In the genomic region with DNA sequence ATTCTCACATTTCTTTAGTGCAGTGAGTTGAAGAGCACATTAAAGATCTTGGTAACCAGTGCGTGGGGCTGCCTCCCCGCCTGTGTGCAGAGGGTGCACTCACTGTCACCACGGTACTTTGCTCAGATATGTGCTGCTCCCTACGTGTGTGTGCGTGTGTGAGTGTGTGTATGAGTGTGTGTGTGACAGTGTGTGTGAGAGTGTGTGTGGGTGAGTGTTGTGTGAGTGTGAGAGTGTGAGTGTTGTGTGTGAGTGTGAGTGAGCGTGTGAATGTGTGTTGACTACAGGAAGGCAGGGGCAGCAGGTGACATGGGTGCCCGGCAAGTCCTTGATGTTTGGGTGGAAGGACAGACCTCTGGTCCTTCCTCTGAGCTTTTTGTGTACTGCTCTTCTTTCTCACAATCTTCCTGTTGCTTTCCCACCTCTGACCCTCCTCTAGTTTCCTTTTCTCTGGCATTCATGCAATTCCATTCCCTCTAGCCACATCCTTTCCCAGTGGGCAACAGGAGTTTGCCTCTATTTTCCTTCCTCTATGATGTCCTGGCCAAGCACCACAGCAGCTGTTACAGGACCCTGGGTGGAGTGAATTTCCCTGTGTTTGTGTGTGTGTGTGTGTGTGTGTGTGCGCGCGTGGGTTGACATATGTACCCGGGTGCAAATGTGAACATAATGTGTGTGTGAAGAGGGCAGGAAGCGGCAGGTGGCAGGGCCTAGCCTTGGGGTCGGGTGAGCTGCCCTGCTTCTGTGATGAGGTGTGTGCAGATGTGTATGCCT, we compare ENCODE assay signal across 2 cellular contexts.
TF ChIP-seq lines count a peak whose summit lies in the region.

No MANE protein-coding gene starts in this region.

TF ChIP-seq in HEK293, 187 proteins besides CTCF, POLR2A, EP300 and RAD21 (continued from another document and continues in another):
- TF ChIP-seq, protein P1, sequence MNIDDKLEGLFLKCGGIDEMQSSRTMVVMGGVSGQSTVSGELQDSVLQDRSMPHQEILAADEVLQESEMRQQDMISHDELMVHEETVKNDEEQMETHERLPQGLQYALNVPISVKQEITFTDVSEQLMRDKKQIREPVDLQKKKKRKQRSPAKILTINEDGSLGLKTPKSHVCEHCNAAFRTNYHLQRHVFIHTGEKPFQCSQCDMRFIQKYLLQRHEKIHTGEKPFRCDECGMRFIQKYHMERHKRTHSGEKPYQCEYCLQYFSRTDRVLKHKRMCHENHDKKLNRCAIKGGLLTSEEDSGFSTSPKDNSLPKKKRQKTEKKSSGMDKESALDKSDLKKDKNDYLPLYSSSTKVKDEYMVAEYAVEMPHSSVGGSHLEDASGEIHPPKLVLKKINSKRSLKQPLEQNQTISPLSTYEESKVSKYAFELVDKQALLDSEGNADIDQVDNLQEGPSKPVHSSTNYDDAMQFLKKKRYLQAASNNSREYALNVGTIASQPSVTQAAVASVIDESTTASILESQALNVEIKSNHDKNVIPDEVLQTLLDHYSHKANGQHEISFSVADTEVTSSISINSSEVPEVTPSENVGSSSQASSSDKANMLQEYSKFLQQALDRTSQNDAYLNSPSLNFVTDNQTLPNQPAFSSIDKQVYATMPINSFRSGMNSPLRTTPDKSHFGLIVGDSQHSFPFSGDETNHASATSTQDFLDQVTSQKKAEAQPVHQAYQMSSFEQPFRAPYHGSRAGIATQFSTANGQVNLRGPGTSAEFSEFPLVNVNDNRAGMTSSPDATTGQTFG (tag by site-specific recombination; IDR thresholded peaks at IDR 0.05; ENCODE audit: borderline replicate concordance): no peak
- no peak for TF ChIP-seq ZNF266 (tag by site-specific recombination; IDR thresholded peaks at IDR 0.05; ENCODE audit: low read depth)
- TF ChIP-seq GLIS2 (tag by site-specific recombination; IDR thresholded peaks at IDR 0.05): no peak
- TF ChIP-seq TRIM28 (IDR thresholded peaks at IDR 0.05; ENCODE audit: borderline replicate concordance, low read length): no peak
- TF ChIP-seq ZNF37A (tag by site-specific recombination; IDR thresholded peaks at IDR 0.05): no peak
- TF ChIP-seq, protein P2, sequence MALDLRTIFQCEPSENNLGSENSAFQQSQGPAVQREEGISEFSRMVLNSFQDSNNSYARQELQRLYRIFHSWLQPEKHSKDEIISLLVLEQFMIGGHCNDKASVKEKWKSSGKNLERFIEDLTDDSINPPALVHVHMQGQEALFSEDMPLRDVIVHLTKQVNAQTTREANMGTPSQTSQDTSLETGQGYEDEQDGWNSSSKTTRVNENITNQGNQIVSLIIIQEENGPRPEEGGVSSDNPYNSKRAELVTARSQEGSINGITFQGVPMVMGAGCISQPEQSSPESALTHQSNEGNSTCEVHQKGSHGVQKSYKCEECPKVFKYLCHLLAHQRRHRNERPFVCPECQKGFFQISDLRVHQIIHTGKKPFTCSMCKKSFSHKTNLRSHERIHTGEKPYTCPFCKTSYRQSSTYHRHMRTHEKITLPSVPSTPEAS (tag by site-specific recombination; IDR thresholded peaks at IDR 0.05): peak; percentile 98
- no peak for TF ChIP-seq ZFP69B (tag by site-specific recombination; IDR thresholded peaks at IDR 0.05)
- TF ChIP-seq PRDM1 (tag by site-specific recombination; IDR thresholded peaks at IDR 0.05): peak; percentile 54
- 0 out of 2 replicates have a peak, but pooled peaks have one; percentile 21 for TF ChIP-seq SCRT2 (tag by site-specific recombination; IDR thresholded peaks at IDR 0.05)
- TF ChIP-seq KLF9 (tag by site-specific recombination; IDR thresholded peaks at IDR 0.05; ENCODE audit: low read depth): no peak
- TF ChIP-seq, protein P3, sequence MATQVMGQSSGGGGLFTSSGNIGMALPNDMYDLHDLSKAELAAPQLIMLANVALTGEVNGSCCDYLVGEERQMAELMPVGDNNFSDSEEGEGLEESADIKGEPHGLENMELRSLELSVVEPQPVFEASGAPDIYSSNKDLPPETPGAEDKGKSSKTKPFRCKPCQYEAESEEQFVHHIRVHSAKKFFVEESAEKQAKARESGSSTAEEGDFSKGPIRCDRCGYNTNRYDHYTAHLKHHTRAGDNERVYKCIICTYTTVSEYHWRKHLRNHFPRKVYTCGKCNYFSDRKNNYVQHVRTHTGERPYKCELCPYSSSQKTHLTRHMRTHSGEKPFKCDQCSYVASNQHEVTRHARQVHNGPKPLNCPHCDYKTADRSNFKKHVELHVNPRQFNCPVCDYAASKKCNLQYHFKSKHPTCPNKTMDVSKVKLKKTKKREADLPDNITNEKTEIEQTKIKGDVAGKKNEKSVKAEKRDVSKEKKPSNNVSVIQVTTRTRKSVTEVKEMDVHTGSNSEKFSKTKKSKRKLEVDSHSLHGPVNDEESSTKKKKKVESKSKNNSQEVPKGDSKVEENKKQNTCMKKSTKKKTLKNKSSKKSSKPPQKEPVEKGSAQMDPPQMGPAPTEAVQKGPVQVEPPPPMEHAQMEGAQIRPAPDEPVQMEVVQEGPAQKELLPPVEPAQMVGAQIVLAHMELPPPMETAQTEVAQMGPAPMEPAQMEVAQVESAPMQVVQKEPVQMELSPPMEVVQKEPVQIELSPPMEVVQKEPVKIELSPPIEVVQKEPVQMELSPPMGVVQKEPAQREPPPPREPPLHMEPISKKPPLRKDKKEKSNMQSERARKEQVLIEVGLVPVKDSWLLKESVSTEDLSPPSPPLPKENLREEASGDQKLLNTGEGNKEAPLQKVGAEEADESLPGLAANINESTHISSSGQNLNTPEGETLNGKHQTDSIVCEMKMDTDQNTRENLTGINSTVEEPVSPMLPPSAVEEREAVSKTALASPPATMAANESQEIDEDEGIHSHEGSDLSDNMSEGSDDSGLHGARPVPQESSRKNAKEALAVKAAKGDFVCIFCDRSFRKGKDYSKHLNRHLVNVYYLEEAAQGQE (tag by site-specific recombination; IDR thresholded peaks at IDR 0.05): no peak
- 0 out of 2 replicates have a peak, but pooled peaks have one; percentile 11 for TF ChIP-seq ZFHX2 (tag by site-specific recombination; conservative IDR thresholded peaks at IDR 0.05)
- TF ChIP-seq, protein P4, sequence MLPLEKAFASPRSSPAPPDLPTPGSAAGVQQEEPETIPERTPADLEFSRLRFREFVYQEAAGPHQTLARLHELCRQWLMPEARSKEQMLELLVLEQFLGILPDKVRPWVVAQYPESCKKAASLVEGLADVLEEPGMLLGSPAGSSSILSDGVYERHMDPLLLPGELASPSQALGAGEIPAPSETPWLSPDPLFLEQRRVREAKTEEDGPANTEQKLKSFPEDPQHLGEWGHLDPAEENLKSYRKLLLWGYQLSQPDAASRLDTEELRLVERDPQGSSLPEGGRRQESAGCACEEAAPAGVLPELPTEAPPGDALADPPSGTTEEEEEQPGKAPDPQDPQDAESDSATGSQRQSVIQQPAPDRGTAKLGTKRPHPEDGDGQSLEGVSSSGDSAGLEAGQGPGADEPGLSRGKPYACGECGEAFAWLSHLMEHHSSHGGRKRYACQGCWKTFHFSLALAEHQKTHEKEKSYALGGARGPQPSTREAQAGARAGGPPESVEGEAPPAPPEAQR (tag by site-specific recombination; IDR thresholded peaks at IDR 0.05): no peak
- TF ChIP-seq, protein P5, sequence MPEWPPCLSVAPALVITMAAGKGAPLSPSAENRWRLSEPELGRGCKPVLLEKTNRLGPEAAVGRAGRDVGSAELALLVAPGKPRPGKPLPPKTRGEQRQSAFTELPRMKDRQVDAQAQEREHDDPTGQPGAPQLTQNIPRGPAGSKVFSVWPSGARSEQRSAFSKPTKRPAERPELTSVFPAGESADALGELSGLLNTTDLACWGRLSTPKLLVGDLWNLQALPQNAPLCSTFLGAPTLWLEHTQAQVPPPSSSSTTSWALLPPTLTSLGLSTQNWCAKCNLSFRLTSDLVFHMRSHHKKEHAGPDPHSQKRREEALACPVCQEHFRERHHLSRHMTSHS (tag by site-specific recombination; IDR thresholded peaks at IDR 0.05): no peak

TF ChIP-seq in WTC11, 78 proteins besides CTCF, POLR2A, EP300 and RAD21 (continued from another document):
- TF ChIP-seq, protein P6, sequence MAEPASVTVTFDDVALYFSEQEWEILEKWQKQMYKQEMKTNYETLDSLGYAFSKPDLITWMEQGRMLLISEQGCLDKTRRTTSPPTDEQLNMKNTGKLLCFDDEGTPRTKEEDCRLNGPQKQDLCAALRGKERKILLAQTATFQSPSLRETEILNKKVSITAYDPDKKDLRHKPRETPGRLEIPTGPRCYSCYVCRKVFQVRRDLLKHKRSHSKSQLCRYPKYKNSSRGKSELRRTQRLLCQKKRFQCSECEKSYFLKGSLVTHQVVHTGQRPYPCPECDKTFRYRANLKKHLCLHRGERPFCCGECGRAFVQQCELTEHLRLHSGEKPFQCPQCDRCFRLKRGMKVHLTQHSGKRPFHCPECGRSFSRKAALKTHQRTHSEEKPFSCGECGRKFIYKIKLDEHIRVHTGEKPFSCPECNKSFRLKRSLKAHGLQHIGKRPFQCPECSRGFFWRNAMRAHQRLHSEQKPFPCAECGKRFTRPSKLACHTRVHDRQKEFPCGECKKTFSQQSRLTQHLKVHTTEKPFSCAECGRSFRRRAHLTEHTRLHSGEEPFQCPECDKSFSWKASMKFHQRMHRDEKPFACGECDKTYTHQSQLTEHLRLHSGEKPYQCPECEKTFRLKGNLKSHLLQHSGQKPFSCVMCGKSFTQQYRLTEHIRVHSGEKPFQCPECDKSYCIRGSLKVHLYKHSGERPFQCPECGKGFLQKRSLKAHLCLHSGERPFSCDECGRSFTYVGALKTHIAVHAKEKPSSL (CRISPR knock-in tag; conservative IDR thresholded peaks at IDR 0.05): no peak
- TF ChIP-seq ZNF232 (CRISPR knock-in tag; IDR thresholded peaks at IDR 0.05) (no peak), NFE2L1 (CRISPR knock-in tag; IDR thresholded peaks at IDR 0.05) (0 out of 2 replicates have a peak, but pooled peaks have one; percentile 46), RELA (CRISPR knock-in tag; IDR thresholded peaks at IDR 0.05; ENCODE audit: borderline replicate concordance) (no peak), TCF7 (CRISPR knock-in tag; IDR thresholded peaks at IDR 0.05; ENCODE audit: low read depth) (no peak)
- TF ChIP-seq, protein P7, sequence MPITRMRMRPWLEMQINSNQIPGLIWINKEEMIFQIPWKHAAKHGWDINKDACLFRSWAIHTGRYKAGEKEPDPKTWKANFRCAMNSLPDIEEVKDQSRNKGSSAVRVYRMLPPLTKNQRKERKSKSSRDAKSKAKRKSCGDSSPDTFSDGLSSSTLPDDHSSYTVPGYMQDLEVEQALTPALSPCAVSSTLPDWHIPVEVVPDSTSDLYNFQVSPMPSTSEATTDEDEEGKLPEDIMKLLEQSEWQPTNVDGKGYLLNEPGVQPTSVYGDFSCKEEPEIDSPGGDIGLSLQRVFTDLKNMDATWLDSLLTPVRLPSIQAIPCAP (CRISPR knock-in tag; IDR thresholded peaks at IDR 0.05): no peak
